Comparison of ENCODE assay signal across 27 cellular contexts in the genomic region with DNA sequence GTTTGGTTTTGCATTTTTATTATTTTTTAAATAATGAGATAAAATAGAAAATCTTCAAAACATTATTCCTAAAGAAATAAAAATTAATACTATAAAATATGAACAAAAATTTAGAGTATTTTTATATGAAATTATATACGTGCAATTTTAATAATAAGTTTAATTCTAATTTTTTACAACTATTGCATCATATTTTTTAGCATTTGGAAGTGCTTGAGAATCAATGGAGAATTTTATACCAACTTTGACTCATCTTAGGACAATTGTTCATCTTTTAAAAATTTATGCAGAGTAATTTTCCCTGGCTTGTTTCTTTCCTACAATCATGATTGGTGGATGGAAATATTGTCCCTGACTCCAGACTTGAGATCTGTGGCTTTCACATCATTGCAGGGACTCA.
"Had no signal": no experiment of that assay in that cellular context is flagged by ENCODE, and none has a peak within 500 bp of the region (broad histone marks: within the 10 kb centered on the region; RNA-seq: fewer than 3 reads in every experiment).

No MANE protein-coding gene starts in this region.

- H3K9me3 ChIP-seq: colonic mucosa, gastrocnemius medialis had no signal

- H3K36me3 ChIP-seq: brain microvascular endothelial cell, colonic mucosa, gastrocnemius medialis, heart left ventricle had no signal

- H3K4me1 ChIP-seq: colonic mucosa, gastrocnemius medialis, heart left ventricle had no signal

- H3K4me3 ChIP-seq: colonic mucosa, gastrocnemius medialis, heart left ventricle had no signal

- H3K27me3 ChIP-seq: brain microvascular endothelial cell, colonic mucosa, gastrocnemius medialis, heart left ventricle had no signal

- DNase-seq: activated CD4-positive, alpha-beta memory T cell treated with anti-CD3 and anti-CD28 coated beads, Interleukin-2, amount 10 ng/mL, durations not matched to agents 7 days and 5 days; activated CD4-positive, alpha-beta T cell treated with anti-CD3 and anti-CD28 coated beads for 36 hours; activated CD4-positive, alpha-beta T cell treated with anti-CD3 and anti-CD28 coated beads, Interleukin-2, amount 10 ng/mL, durations not matched to agents 24 days and 14 days; activated CD4-positive, alpha-beta T cell treated with anti-CD3 and anti-CD28 coated beads, Interleukin-2, amount 50 U/mL, for 4 hours; activated CD4-positive, CD25-positive, alpha-beta regulatory T cell; activated CD4-positive, CD25-positive, alpha-beta regulatory T cell treated with anti-CD3 and anti-CD28 coated beads, Interleukin-2, amount 50 U/mL, for 72 hours; activated CD8-positive, alpha-beta memory T cell treated with anti-CD3 and anti-CD28 coated beads, Interleukin-2, amount 50 U/mL, for 48 hours; activated gamma-delta T cell; activated naive CD4-positive, alpha-beta T cell; activated naive CD4-positive, alpha-beta T cell treated with anti-CD3 and anti-CD28 coated beads, Interleukin-2, amount 10 ng/mL, durations not matched to agents 7 days and 5 days; activated naive CD8-positive, alpha-beta T cell treated with anti-CD3 and anti-CD28 coated beads, Interleukin-2, amount 10 ng/mL, durations not matched to agents 7 days and 5 days; activated T-cell treated with anti-CD3 and anti-CD28 coated beads for 4 hours; activated T-cell treated with anti-CD3 and anti-CD28 coated beads, Interleukin-2, amount 50 U/mL, for 24 hours; activated T-cell treated with anti-CD3 and anti-CD28 coated beads, Interleukin-2, amount 50 U/mL, for 72 hours; anterior cingulate cortex; brain microvascular endothelial cell; colonic mucosa; effector CD8-positive, alpha-beta T cell; foreskin fibroblast; gastrocnemius medialis; glutamatergic neuron; heart left ventricle; T-helper 2 cell had no signal

- ATAC-seq: activated CD4-positive, alpha-beta T cell treated with anti-CD3 and anti-CD28 coated beads for 36 hours; activated naive CD4-positive, alpha-beta T cell treated with anti-CD3 and anti-CD28 coated beads, Interleukin-2, amount 50 U/mL, for 72 hours; activated T-cell treated with anti-CD3 and anti-CD28 coated beads, Interleukin-2, amount 50 U/mL, for 72 hours; esophagus mucosa; gastrocnemius medialis; heart left ventricle had no signal

- FAIRE-seq: astrocyte, bronchial epithelial cell had no signal

- H3K27ac ChIP-seq: brain microvascular endothelial cell, colonic mucosa, gastrocnemius medialis, heart left ventricle had no signal
